9 cellular contexts compared by ENCODE assay signal in genomic region chr7:2452074-2452507, GRCh38. TPM values are rescaled to one million over a fixed set of nuclear protein-coding genes. Genes with fewer than 3 reads are reported as not detected.
DNase-seq lines count a peak whose midpoint lies in the region; ATAC-seq and TF ChIP-seq lines count a peak whose summit lies in the region.
"Had no signal": no experiment of that assay in that cellular context is flagged by ENCODE, and none has a peak within 500 bp of the region (broad histone marks: within the 10 kb centered on the region; RNA-seq: fewer than 3 reads in every experiment).

No MANE protein-coding gene starts in this region.

- H3K9ac ChIP-seq in MM.1S (ENCODE audit: low read length): no peak overlapping the region

- no peaks in the 10 kb centered on the region for H4K20me1 ChIP-seq in MM.1S (ENCODE audit: insufficient read depth, low read length)

- H3K9me3 ChIP-seq in MM.1S (replicated peaks; ENCODE audit: insufficient read depth, low read length) (no peaks in the 10 kb centered on the region), ovary (no peaks in the 10 kb centered on the region), testis (no peaks in the 10 kb centered on the region)
- H3K9me3 ChIP-seq in CD4-positive, alpha-beta T cell (ENCODE audit: control insufficient read depth, low read length): no peaks in the 10 kb centered on the region

- no peaks in the 10 kb centered on the region for H3K9me2 ChIP-seq in MM.1S (replicated peaks; ENCODE audit: insufficient read depth, low read length)

- intact Hi-C loops in ovary (cut with DNase I): loop anchor here in 2 of 4 donors (10.0 kb wide), 1 partner anchor 233 kb away; the partner anchor contains the start of gene AMZ1 (in 2 of the 2)
- intact Hi-C loops in testis (cut with DNase I; ENCODE audit: low total_unique reads): no loop called here
- intact Hi-C loops in CD4-positive, alpha-beta T cell (cut with DNase I, micrococcal nuclease): loop anchor here (5.0 to 10.0 kb wide), 3 partner anchors 115 to 703 kb away; no protein-coding TSS in a partner anchor

- TF ChIP-seq CTCF in MM.1S (IDR thresholded peaks at IDR 0.05; ENCODE audit: low read length) (no peak), ovary (IDR thresholded peaks at IDR 0.05) (no peak), testis (IDR thresholded peaks at IDR 0.05) (no peak)
- TF ChIP-seq CTCF in CD4-positive, alpha-beta T cell (IDR thresholded peaks at IDR 0.05): no peak

- peak overlapping the region; percentile 70 to 74 for H3K4me3 Mint-ChIP-seq in effector memory CD8-positive, alpha-beta T cell
- H3K4me3 Mint-ChIP-seq in CD4-positive, alpha-beta T cell: no peak overlapping the region

- 24 to 44% (median 29%) methylated on average over 15 to 16 of the region's 16 CpGs for WGBS in ovary, 3 donors
- 30 to 40% methylated on average over 12 to 14 of the region's 16 CpGs for WGBS in testis, 2 donors

- TF ChIP-seq POLR2A in ovary (IDR thresholded peaks at IDR 0.05) (no peak), testis (IDR thresholded peaks at IDR 0.05) (no peak)

- H3F3A ChIP-seq in MM.1S (ENCODE audit: insufficient read depth, low read length): no peaks in the 10 kb centered on the region; the same call in 1 of the 2 replicates

- H3K36me3 ChIP-seq in ACC112 (ENCODE audit: insufficient read depth, low read length) (no peaks in the 10 kb centered on the region), MM.1S (replicated peaks; ENCODE audit: insufficient read depth, low read length) (no peaks in the 10 kb centered on the region), ovary (no peaks in the 10 kb centered on the region), testis (ENCODE audit: low read depth, missing control alignments) (no peaks in the 10 kb centered on the region)

- H3K4me2 ChIP-seq in MM.1S (ENCODE audit: low read depth, low read length): peak overlapping the region; percentile 75

- no peak for TF ChIP-seq EP300 in ovary (IDR thresholded peaks at IDR 0.05)

- H3K9me3 Mint-ChIP-seq in effector memory CD8-positive, alpha-beta T cell: no peaks in the 10 kb centered on the region
- H3K9me3 Mint-ChIP-seq in CD4-positive, alpha-beta T cell: no peaks in the 10 kb centered on the region

- ATAC-seq in GM18873 (IDR thresholded peaks at IDR 0.05; ENCODE audit: low FRiP score, unreplicated experiment): peak; percentile 24
- ATAC-seq in effector memory CD8-positive, alpha-beta T cell (replicated peaks): peak; percentile 53
- no peak for ATAC-seq in HG03469 (IDR thresholded peaks at IDR 0.05; ENCODE audit: unreplicated experiment)
- no peak for ATAC-seq in CD4-positive, alpha-beta T cell (ENCODE audit: poor library complexity)

- peaks cover 6% of the 10 kb centered on the region for H3K36me3 Mint-ChIP-seq in effector memory CD8-positive, alpha-beta T cell (ENCODE audit: insufficient read depth)
- H3K36me3 Mint-ChIP-seq in CD4-positive, alpha-beta T cell (ENCODE audit: low read depth): no peaks in the 10 kb centered on the region

- H3K4me3 ChIP-seq in ACC112 (ENCODE audit: low read depth, low read length) (peak overlapping the region; percentile 65; the same call in 1 of the 2 replicates), MM.1S (ENCODE audit: low read length) (peak overlapping the region; percentile 33), ovary (peak overlapping the region; percentile 12), testis (no peak overlapping the region)

- CTCF ChIA-PET in CD4-positive, alpha-beta T cell (lab: Charles Lee): interaction anchor here (0.6 to 1.9 kb wide), 6 partner anchors 13 to 267 kb away, joined by 3 to 13 read pairs (median 4); no protein-coding TSS in a partner anchor

- no peak overlapping the region for H3K27ac Mint-ChIP-seq in effector memory CD8-positive, alpha-beta T cell
- H3K27ac Mint-ChIP-seq in CD4-positive, alpha-beta T cell: no peak overlapping the region

- H3K27me3 Mint-ChIP-seq in effector memory CD8-positive, alpha-beta T cell: no peaks in the 10 kb centered on the region
- H3K27me3 Mint-ChIP-seq in CD4-positive, alpha-beta T cell: no peaks in the 10 kb centered on the region

- H3K27me3 ChIP-seq in ACC112 (ENCODE audit: insufficient read depth, low read length) (no peaks in the 10 kb centered on the region), MM.1S (replicated peaks; ENCODE audit: insufficient read depth, low read length) (no peaks in the 10 kb centered on the region), ovary (no peaks in the 10 kb centered on the region), testis (no peaks in the 10 kb centered on the region)
- no peaks in the 10 kb centered on the region for H3K27me3 ChIP-seq in CD4-positive, alpha-beta T cell (ENCODE audit: control insufficient read depth, insufficient read depth, low read length)

- H3K27ac ChIP-seq in ACC112 (ENCODE audit: low read depth, low read length) (no peak overlapping the region), MM.1S (ENCODE audit: low read length) (no peak overlapping the region), ovary (no peak overlapping the region), testis (no peak overlapping the region)
- no peak overlapping the region for H3K27ac ChIP-seq in CD4-positive, alpha-beta T cell (ENCODE audit: low read depth, low read length)

- H3K4me1 ChIP-seq in ACC112 (ENCODE audit: control insufficient read depth, insufficient read depth, low read length, unreplicated experiment) (peaks cover 6% of the 10 kb centered on the region), MM.1S (ENCODE audit: low read length) (peaks cover 3% of the 10 kb centered on the region; the same call in 1 of the 2 replicates), ovary (ENCODE audit: insufficient read depth) (peaks cover 4% of the 10 kb centered on the region), testis (peaks cover 8% of the 10 kb centered on the region)

- H3K79me2 ChIP-seq in ACC112 (ENCODE audit: control insufficient read depth, insufficient read depth, low read length, unreplicated experiment) (no peaks in the 10 kb centered on the region), MM.1S (ENCODE audit: low read length) (no peaks in the 10 kb centered on the region)

- peaks cover 9% of the 10 kb centered on the region in 2 donors for H3K4me1 Mint-ChIP-seq in effector memory CD8-positive, alpha-beta T cell (ENCODE audit: low read depth in 2 of 2)
- H3K4me1 Mint-ChIP-seq in CD4-positive, alpha-beta T cell (ENCODE audit: low read depth): no peaks in the 10 kb centered on the region

- H2AFZ ChIP-seq in ACC112 (ENCODE audit: low read length, unreplicated experiment): peak overlapping the region; percentile 79
- H2AFZ ChIP-seq in MM.1S (ENCODE audit: low read length): no peak overlapping the region

- no peak for DNase-seq in MM.1S
- no peak for DNase-seq in effector memory CD8-positive, alpha-beta T cell
- peak in 1 of 5 donors; percentile 46 for DNase-seq in ovary
- DNase-seq in testis: no peak
- no peak for DNase-seq in CD4-positive, alpha-beta T cell

- POLR2A ChIA-PET in CD4-positive, alpha-beta T cell (lab: Charles Lee): interaction anchor here (1.3 kb wide), 1 partner anchor 47 kb away, joined by 3 read pairs; no protein-coding TSS in a partner anchor

RNA-seq across cellular contexts. Expression of gene GRIFIN, which starts 24.1 kb away (rescaled TPM):
- total RNA-seq in ovary (not detected), testis (not detected)
- polyA plus RNA-seq in ovary (not detected), testis (ENCODE audit: insufficient read depth, low read depth, low replicate concordance) (not detected)
- not detected for total RNA-seq in CD4-positive, alpha-beta T cell
- total RNA-seq: myocyte had no signal

RNA-seq across cellular contexts. Expression of gene CHST12, which starts 48.7 kb away (rescaled TPM):
- 10 to 100 TPM in 6 of 7 donors, 1 to 10 TPM in 1; 7.8 to 21.7 (median 12.6) TPM for total RNA-seq in ovary
- polyA plus RNA-seq in ovary: 10 to 100 TPM in 1 of 2 donors, 1 to 10 TPM in 1; 3.9 to 16.5 TPM
- 10 to 100 TPM; 42.0 to 42.1 TPM for total RNA-seq in testis
- 15.3 TPM for polyA plus RNA-seq in testis (ENCODE audit: insufficient read depth, low read depth, low replicate concordance)
- 1 to 10 TPM; 6.6 to 8.6 TPM for total RNA-seq in CD4-positive, alpha-beta T cell

Comparison
In these comparisons a context has a peak if more than half of its experiments do, and no peak if none do; other contexts are left out.
1. H3K4me3 ChIP-seq: peak in ACC112 (single experiment), MM.1S (single experiment) and ovary (single experiment); none in testis (0 of 2).
2. ATAC-seq: peak in GM18873 (single experiment) and effector memory CD8-positive, alpha-beta T cell (single experiment); none in HG03469 (single experiment) and CD4-positive, alpha-beta T cell (single experiment).